19 cellular contexts compared by ENCODE assay signal in the genomic region with DNA sequence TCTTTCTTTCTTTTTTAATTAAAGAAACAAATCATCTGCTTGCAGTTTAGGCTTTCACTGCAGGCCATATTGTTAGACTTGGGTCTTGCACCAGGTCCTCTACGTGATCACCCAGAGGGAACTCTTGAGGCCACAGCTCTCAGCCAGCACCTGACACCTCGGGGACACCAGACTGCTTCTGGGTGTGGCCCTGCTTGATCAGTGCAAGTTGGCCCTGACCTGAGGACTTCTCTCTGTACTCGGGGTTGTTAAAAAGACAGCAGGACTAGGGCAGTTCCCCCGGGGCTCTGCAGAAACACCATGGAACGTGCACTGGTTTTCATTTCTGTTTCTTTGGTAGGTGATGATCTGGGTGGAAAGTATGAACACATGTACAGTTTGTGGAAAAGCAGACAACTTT. TPM values are rescaled to one million over a fixed set of nuclear protein-coding genes. Genes with fewer than 3 reads are reported as not detected.
DNase-seq lines count a peak whose midpoint lies in the region; ATAC-seq and TF ChIP-seq lines count a peak whose summit lies in the region.
"Had no signal": no experiment of that assay in that cellular context is flagged by ENCODE, and none has a peak within 500 bp of the region (broad histone marks: within the 10 kb centered on the region; RNA-seq: fewer than 3 reads in every experiment).

No MANE protein-coding gene starts in this region.

- no peaks in the 10 kb centered on the region for H3K9me3 ChIP-seq in KOPT-K1 (ENCODE audit: insufficient read depth, low read length, poor library complexity, severe bottlenecking)
- H3K9me3 ChIP-seq: SJSA1 had no signal

- intact Hi-C loops in Right ventricle myocardium superior (cut with DNase I) = loop anchor here (10.0 kb wide), 1 partner anchor 136 kb away; no protein-coding TSS in a partner anchor
- intact Hi-C loops in cardiac septum (cut with DNase I) = no loop called here

- no peak for DNase-seq in Right ventricle myocardium superior
- DNase-seq in cardiac septum (ENCODE audit: low spot score) = no peak
- DNase-seq in glutamatergic neuron = no peak
- no peak for DNase-seq in HK-2 (ENCODE audit: unreplicated experiment)
- DNase-seq: CD4-positive, alpha-beta memory T cell; DND-41; MV-4-11; NCI-H2029; NCI-H2171; NCI-H446 treated with DMSO at 0.1 percent for 48 hours; NCI-H748 treated with DMSO at 0.1 percent for 48 hours had no signal

- peaks cover 37% of the 10 kb centered on the region for H3K4me1 Mint-ChIP-seq in glutamatergic neuron (ENCODE audit: low read depth, unreplicated experiment)
- H3K4me1 Mint-ChIP-seq: CD4-positive, alpha-beta memory T cell had no signal

- H3K27ac ChIP-seq in KOPT-K1 (ENCODE audit: low read depth, low read length, poor library complexity, severe bottlenecking) = peak overlapping the region; percentile 73
- H3K27ac ChIP-seq: RWPE1, SJSA1 had no signal

- no peaks in the 10 kb centered on the region for H3K27me3 Mint-ChIP-seq in glutamatergic neuron (ENCODE audit: unreplicated experiment)
- H3K27me3 Mint-ChIP-seq: CD4-positive, alpha-beta memory T cell had no signal

- H3K27ac Mint-ChIP-seq in glutamatergic neuron (ENCODE audit: unreplicated experiment) = peak overlapping the region; percentile 72
- H3K27ac Mint-ChIP-seq: CD4-positive, alpha-beta memory T cell; GM23338 had no signal

- no peak for TF ChIP-seq CTCF in glutamatergic neuron (IDR thresholded peaks at IDR 0.05; ENCODE audit: partially characterized antibody, unreplicated experiment)

- peaks cover 98% of the 10 kb centered on the region for H3K36me3 ChIP-seq in KOPT-K1 (ENCODE audit: insufficient read depth, low read length)

- peak overlapping the region; percentile 66 for H3K4me3 Mint-ChIP-seq in glutamatergic neuron (ENCODE audit: unreplicated experiment)
- H3K4me3 Mint-ChIP-seq: CD4-positive, alpha-beta memory T cell; GM23338 had no signal

- ATAC-seq in Right ventricle myocardium superior (ENCODE audit: poor library complexity) (peak; percentile 59), GM19397 (IDR thresholded peaks at IDR 0.05; ENCODE audit: unreplicated experiment) (no peak), HG03378 (IDR thresholded peaks at IDR 0.05; ENCODE audit: unreplicated experiment) (no peak)
- ATAC-seq: GM23338, HCT116, K562 had no signal

- H3K9me3 Mint-ChIP-seq in glutamatergic neuron (ENCODE audit: unreplicated experiment) = peaks cover 5% of the 10 kb centered on the region
- H3K9me3 Mint-ChIP-seq: GM23338 had no signal

- no peaks in the 10 kb centered on the region for H3K36me3 Mint-ChIP-seq in glutamatergic neuron (ENCODE audit: unreplicated experiment)

RNA-seq across cellular contexts. Expression of gene MYO18B, which starts 51.2 kb away (rescaled TPM):
- total RNA-seq in Right ventricle myocardium superior (114 TPM), cardiac septum (254 TPM), glutamatergic neuron (ENCODE audit: unreplicated experiment) (0.25 TPM)

Comparison
In these comparisons a context has a peak if more than half of its experiments do, and no peak if none do; other contexts are left out.
1. RNA of gene MYO18B, which starts 51.2 kb away (total RNA-seq): 254 TPM in cardiac septum (single experiment) and 114 TPM in Right ventricle myocardium superior (single experiment); 0.25 TPM in glutamatergic neuron (single experiment); every median in the first group is over 10 times any median in the second.